ENCODE assay signal across 14 cellular contexts in the genomic region with DNA sequence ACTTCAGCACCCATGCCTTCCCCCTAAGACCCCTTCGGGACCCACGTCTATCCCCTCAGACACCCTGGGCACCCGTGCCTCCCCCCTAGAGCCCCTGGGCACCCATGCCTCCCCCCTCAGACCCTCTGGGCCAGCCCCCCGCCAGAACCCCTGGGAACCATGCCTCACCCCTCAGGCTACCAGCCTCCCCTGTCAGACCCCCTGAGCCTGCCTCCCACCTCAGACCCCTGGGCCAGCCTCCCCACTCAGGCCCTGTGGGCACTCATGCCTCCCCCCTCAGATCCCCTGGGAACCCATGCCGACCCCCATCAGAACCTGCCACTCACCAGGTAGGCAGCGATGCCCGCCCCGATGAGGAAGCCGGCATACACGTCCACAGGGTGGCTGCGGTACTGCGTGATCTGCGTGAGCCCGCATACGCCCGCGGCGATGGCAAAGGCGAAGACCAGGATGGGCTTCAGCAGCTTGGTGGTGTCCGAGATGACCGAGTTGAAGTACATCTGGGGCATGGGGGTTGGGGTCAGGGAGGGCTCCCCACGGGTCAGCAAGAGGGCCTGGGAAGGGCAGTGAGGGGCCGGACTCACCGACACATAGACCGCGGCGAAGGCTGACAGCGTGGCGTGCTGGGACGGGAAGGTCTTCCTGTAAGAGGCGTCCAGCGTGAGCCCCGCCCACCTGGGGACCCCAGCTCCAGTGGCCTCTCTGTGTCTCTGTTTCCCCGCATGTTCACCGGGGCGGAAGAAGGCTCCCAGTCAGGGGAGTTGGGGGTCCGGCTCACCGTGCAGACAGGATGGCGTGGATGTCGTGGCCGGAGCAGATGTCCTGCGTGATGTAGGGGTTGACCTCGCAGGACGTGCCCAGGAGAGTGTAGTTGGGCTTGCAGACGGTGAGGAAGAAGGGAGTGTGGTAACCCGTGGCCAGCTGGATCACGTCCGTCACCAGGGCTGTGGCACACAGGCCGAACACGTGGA. TPM values are rescaled to one million over a fixed set of nuclear protein-coding genes. Genes with fewer than 3 reads are reported as not detected.
A peak's percentile ranks its signal among the peaks of the same experiment; 100 is the strongest.
DNase-seq lines count a peak whose midpoint lies in the region; ATAC-seq and TF ChIP-seq lines count a peak whose summit lies in the region.
"Had no signal": no experiment of that assay in that cellular context is flagged by ENCODE, and none has a peak within 500 bp of the region (broad histone marks: within the 10 kb centered on the region; RNA-seq: fewer than 3 reads in every experiment).

No MANE protein-coding gene starts in this region.

- no peak overlapping the region for H2BK120ac ChIP-seq in mesenchymal stem cell (ENCODE audit: low read depth, low read length)

- no peak overlapping the region for H3K14ac ChIP-seq in mesenchymal stem cell (ENCODE audit: low read length in 2 of 2)

- peaks cover 7% of the 10 kb centered on the region for H3K79me1 ChIP-seq in mesenchymal stem cell (replicated peaks; ENCODE audit: low read length, poor library complexity, severe bottlenecking)

- H3K4me1 Mint-ChIP-seq in CD4-positive, alpha-beta T cell (ENCODE audit: low read depth): no peaks in the 10 kb centered on the region
- peaks cover 14% of the 10 kb centered on the region for H3K4me1 Mint-ChIP-seq in activated T-helper 17 cell treated with anti-CD3 and anti-CD28 coated beads, Interleukin-2, amount 50 U/mL, for 72 hours
- no peaks in the 10 kb centered on the region for H3K4me1 Mint-ChIP-seq in activated T-helper 1 cell treated with anti-CD3 and anti-CD28 coated beads, Interleukin-12 subunit alpha, Interleukin-12 subunit beta, Interleukin-2, Interleukin-4 antibody, amounts not matched to agents 30 ng/mL and 10 ng/mL and 1 ng/mL, durations not matched to agents 14 hours and 24 hours and 36 hours (ENCODE audit: low read depth)

- no peak for DNase-seq in CD4-positive, alpha-beta T cell
- no peak for DNase-seq in mesenchymal stem cell
- no peak for DNase-seq in activated T-helper 1 cell treated with anti-CD3 and anti-CD28 coated beads, Interleukin-12 subunit alpha, Interleukin-12 subunit beta, Interleukin-2, Interleukin-4 antibody, amounts not matched to agents 30 ng/mL and 10 ng/mL and 1 ng/mL, durations not matched to agents 14 hours and 24 hours and 36 hours (ENCODE audit: low spot score)
- no peak for DNase-seq in activated CD4-positive, alpha-beta T cell treated with anti-CD3 and anti-CD28 coated beads for 4 hours
- no peak for DNase-seq in DMS53 (lab: John Stamatoyannopoulos, UW)
- DNase-seq: dorsolateral prefrontal cortex; gastrocnemius medialis; NCI-H1694 treated with DMSO at 0.1 percent for 48 hours; stimulated activated naive CD4-positive, alpha-beta T cell had no signal

- peaks cover 34 to 71% of the 10 kb centered on the region in 2 experiments for H3K36me3 ChIP-seq in mesenchymal stem cell (ENCODE audit: control insufficient read depth in 1 of 2, insufficient read depth in 2 of 2, low read depth in 1 of 2, low read length in 2 of 2)
- H3K36me3 ChIP-seq: ovary had no signal

- no peak overlapping the region for H3K27ac ChIP-seq in CD4-positive, alpha-beta T cell (ENCODE audit: low read depth, low read length)
- H3K27ac ChIP-seq in mesenchymal stem cell (ENCODE audit: low read length, poor library complexity, severe bottlenecking): no peak overlapping the region
- H3K27ac ChIP-seq: BLaER1, gastrocnemius medialis, ovary had no signal

- H3K23ac ChIP-seq in mesenchymal stem cell (ENCODE audit: low read length in 2 of 2): no peak overlapping the region

- H3K27me3 Mint-ChIP-seq in CD4-positive, alpha-beta T cell: no peaks in the 10 kb centered on the region
- H3K27me3 Mint-ChIP-seq in activated T-helper 17 cell treated with anti-CD3 and anti-CD28 coated beads, Interleukin-2, amount 50 U/mL, for 72 hours: no peaks in the 10 kb centered on the region
- H3K27me3 Mint-ChIP-seq in activated T-helper 1 cell treated with anti-CD3 and anti-CD28 coated beads, Interleukin-12 subunit alpha, Interleukin-12 subunit beta, Interleukin-2, Interleukin-4 antibody, amounts not matched to agents 30 ng/mL and 10 ng/mL and 1 ng/mL, durations not matched to agents 14 hours and 24 hours and 36 hours (ENCODE audit: insufficient read depth): no peaks in the 10 kb centered on the region

- no peak overlapping the region for H3K4me2 ChIP-seq in mesenchymal stem cell (ENCODE audit: low read length, poor library complexity, severe bottlenecking)
- H3K4me2 ChIP-seq: BLaER1 had no signal

- TF ChIP-seq CTCF in CD4-positive, alpha-beta T cell (IDR thresholded peaks at IDR 0.05): no peak

- peak; percentile 53 for TF ChIP-seq POLR2A in GM19193 (IDR thresholded peaks at IDR 0.05; ENCODE audit: extremely low read depth, insufficient read depth, insufficient read length)

- no peaks in the 10 kb centered on the region for H3K27me3 ChIP-seq in CD4-positive, alpha-beta T cell (ENCODE audit: control insufficient read depth, insufficient read depth, low read length)
- H3K27me3 ChIP-seq in mesenchymal stem cell (ENCODE audit: control insufficient read depth in 1 of 2, insufficient read depth in 1 of 2, low read length in 2 of 2): no peaks in the 10 kb centered on the region
- H3K27me3 ChIP-seq: dorsolateral prefrontal cortex, gastrocnemius medialis, ovary had no signal

- no peak overlapping the region for H2AK5ac ChIP-seq in mesenchymal stem cell (ENCODE audit: low read length, severe bottlenecking)

- H2BK15ac ChIP-seq in mesenchymal stem cell (ENCODE audit: low read depth, poor library complexity, severe bottlenecking): no peak overlapping the region

- no peaks in the 10 kb centered on the region for H3K4me1 ChIP-seq in mesenchymal stem cell (ENCODE audit: control insufficient read depth, insufficient read depth, low read depth, low read length)
- H3K4me1 ChIP-seq: BLaER1, gastrocnemius medialis had no signal

- H3K27ac Mint-ChIP-seq in CD4-positive, alpha-beta T cell: peak overlapping the region; percentile 20
- peak overlapping the region; percentile 69 for H3K27ac Mint-ChIP-seq in activated T-helper 17 cell treated with anti-CD3 and anti-CD28 coated beads, Interleukin-2, amount 50 U/mL, for 72 hours
- no peak overlapping the region for H3K27ac Mint-ChIP-seq in activated T-helper 1 cell treated with anti-CD3 and anti-CD28 coated beads, Interleukin-12 subunit alpha, Interleukin-12 subunit beta, Interleukin-2, Interleukin-4 antibody, amounts not matched to agents 30 ng/mL and 10 ng/mL and 1 ng/mL, durations not matched to agents 14 hours and 24 hours and 36 hours

- CTCF ChIA-PET in CD4-positive, alpha-beta T cell (lab: Charles Lee): no interaction called here

- POLR2A ChIA-PET in CD4-positive, alpha-beta T cell (lab: Charles Lee): no interaction called here

- intact Hi-C loops in CD4-positive, alpha-beta T cell (cut with DNase I, micrococcal nuclease): no loop called here
- intact Hi-C loops in activated T-helper 1 cell treated with anti-CD3 and anti-CD28 coated beads, Interleukin-12 subunit alpha, Interleukin-12 subunit beta, Interleukin-2, Interleukin-4 antibody, amounts not matched to agents 30 ng/mL and 10 ng/mL and 1 ng/mL, durations not matched to agents 14 hours and 24 hours and 36 hours (cut with micrococcal nuclease): no loop called here

- H3K18ac ChIP-seq in mesenchymal stem cell (ENCODE audit: low read depth in 1 of 2, low read length in 2 of 2): no peak overlapping the region

- H2BK12ac ChIP-seq in mesenchymal stem cell (ENCODE audit: low read length in 2 of 2): no peak overlapping the region

- no peak for ATAC-seq in CD4-positive, alpha-beta T cell (ENCODE audit: poor library complexity)
- ATAC-seq in activated T-helper 17 cell treated with anti-CD3 and anti-CD28 coated beads, Interleukin-2, amount 50 U/mL, for 72 hours (replicated peaks): peak; percentile 16
- no peak for ATAC-seq in GM19035 (IDR thresholded peaks at IDR 0.05; ENCODE audit: unreplicated experiment)

- H4K91ac ChIP-seq in mesenchymal stem cell (ENCODE audit: low read length): no peak overlapping the region

- H4K8ac ChIP-seq in mesenchymal stem cell (ENCODE audit: low read length): peak overlapping the region; percentile 40

- H3K4me3 ChIP-seq in mesenchymal stem cell (ENCODE audit: insufficient read depth in 1 of 2, low read depth in 1 of 2, low read length in 2 of 2): no peak overlapping the region
- H3K4me3 ChIP-seq: BLaER1, dorsolateral prefrontal cortex, gastrocnemius medialis, ovary had no signal

- no peak overlapping the region for H3K9ac ChIP-seq in mesenchymal stem cell (ENCODE audit: low read length)
- H3K9ac ChIP-seq: BLaER1 had no signal

- WGBS in mesenchymal stem cell: 96% methylated on average over 50 of the region's 50 CpGs

- peaks cover 48% of the 10 kb centered on the region for H3K36me3 Mint-ChIP-seq in CD4-positive, alpha-beta T cell (ENCODE audit: low read depth)
- peaks cover 55% of the 10 kb centered on the region for H3K36me3 Mint-ChIP-seq in activated T-helper 17 cell treated with anti-CD3 and anti-CD28 coated beads, Interleukin-2, amount 50 U/mL, for 72 hours (ENCODE audit: low read depth)
- H3K36me3 Mint-ChIP-seq in activated T-helper 1 cell treated with anti-CD3 and anti-CD28 coated beads, Interleukin-12 subunit alpha, Interleukin-12 subunit beta, Interleukin-2, Interleukin-4 antibody, amounts not matched to agents 30 ng/mL and 10 ng/mL and 1 ng/mL, durations not matched to agents 14 hours and 24 hours and 36 hours (ENCODE audit: low read depth): peaks cover 27% of the 10 kb centered on the region

- H2AFZ ChIP-seq in mesenchymal stem cell (ENCODE audit: low read depth, low read length): no peak overlapping the region

- no peaks in the 10 kb centered on the region for H3K9me3 Mint-ChIP-seq in CD4-positive, alpha-beta T cell
- peaks cover 5% of the 10 kb centered on the region for H3K9me3 Mint-ChIP-seq in activated T-helper 17 cell treated with anti-CD3 and anti-CD28 coated beads, Interleukin-2, amount 50 U/mL, for 72 hours
- H3K9me3 Mint-ChIP-seq in activated T-helper 1 cell treated with anti-CD3 and anti-CD28 coated beads, Interleukin-12 subunit alpha, Interleukin-12 subunit beta, Interleukin-2, Interleukin-4 antibody, amounts not matched to agents 30 ng/mL and 10 ng/mL and 1 ng/mL, durations not matched to agents 14 hours and 24 hours and 36 hours: peaks cover 4% of the 10 kb centered on the region

- H3K4ac ChIP-seq in mesenchymal stem cell (ENCODE audit: low read depth in 1 of 2, low read length in 2 of 2): no peak overlapping the region

- H2BK5ac ChIP-seq in mesenchymal stem cell (ENCODE audit: low read depth, low read length, poor library complexity, severe bottlenecking): no peak overlapping the region

- H3K9me3 ChIP-seq in CD4-positive, alpha-beta T cell (ENCODE audit: control insufficient read depth, low read length): no peaks in the 10 kb centered on the region
- H3K9me3 ChIP-seq in mesenchymal stem cell (ENCODE audit: control insufficient read depth, low read length): no peaks in the 10 kb centered on the region
- H3K9me3 ChIP-seq: BLaER1, gastrocnemius medialis, ovary had no signal

- H3K4me3 Mint-ChIP-seq in CD4-positive, alpha-beta T cell: no peak overlapping the region
- H3K4me3 Mint-ChIP-seq in activated T-helper 17 cell treated with anti-CD3 and anti-CD28 coated beads, Interleukin-2, amount 50 U/mL, for 72 hours: no peak overlapping the region
- H3K4me3 Mint-ChIP-seq in activated T-helper 1 cell treated with anti-CD3 and anti-CD28 coated beads, Interleukin-12 subunit alpha, Interleukin-12 subunit beta, Interleukin-2, Interleukin-4 antibody, amounts not matched to agents 30 ng/mL and 10 ng/mL and 1 ng/mL, durations not matched to agents 14 hours and 24 hours and 36 hours: no peak overlapping the region

RNA-seq across cellular contexts. Expression of gene PLPPR3, which starts 7.4 kb away (rescaled TPM):
- total RNA-seq in CD4-positive, alpha-beta T cell: not detected
- not detected for total RNA-seq in activated T-helper 17 cell treated with anti-CD3 and anti-CD28 coated beads, Interleukin-2, amount 50 U/mL, for 72 hours
- polyA plus RNA-seq in mesenchymal stem cell (2013, experiment 1 of 2): 3.2 TPM
- polyA plus RNA-seq in mesenchymal stem cell (2013, experiment 2 of 2): 2.9 TPM
- total RNA-seq in activated T-helper 1 cell treated with anti-CD3 and anti-CD28 coated beads, Interleukin-12 subunit alpha, Interleukin-12 subunit beta, Interleukin-2, Interleukin-4 antibody, amounts not matched to agents 30 ng/mL and 10 ng/mL and 1 ng/mL, durations not matched to agents 14 hours and 24 hours and 36 hours: not detected in 2 replicates
- total RNA-seq: gastrocnemius medialis had no signal

RNA-seq across cellular contexts. Expression of gene AZU1, which starts 13.2 kb away (rescaled TPM):
- total RNA-seq in CD4-positive, alpha-beta T cell: under 1 TPM; 0.47 to 0.49 TPM
- total RNA-seq in activated T-helper 17 cell treated with anti-CD3 and anti-CD28 coated beads, Interleukin-2, amount 50 U/mL, for 72 hours: under 1 TPM in 1 of 2 donors, not detected in 1; 0.19 TPM
- 0.15 TPM for polyA plus RNA-seq in mesenchymal stem cell (2013, experiment 1 of 2)
- polyA plus RNA-seq in mesenchymal stem cell (2013, experiment 2 of 2): 0.05 TPM
- total RNA-seq in activated T-helper 1 cell treated with anti-CD3 and anti-CD28 coated beads, Interleukin-12 subunit alpha, Interleukin-12 subunit beta, Interleukin-2, Interleukin-4 antibody, amounts not matched to agents 30 ng/mL and 10 ng/mL and 1 ng/mL, durations not matched to agents 14 hours and 24 hours and 36 hours: not detected in 2 replicates
- total RNA-seq: gastrocnemius medialis had no signal

RNA-seq across cellular contexts. Expression of gene PTBP1, which starts 17.1 kb away (rescaled TPM):
- total RNA-seq in CD4-positive, alpha-beta T cell: 100 to 1,000 TPM; 246 to 252 TPM
- total RNA-seq in activated T-helper 17 cell treated with anti-CD3 and anti-CD28 coated beads, Interleukin-2, amount 50 U/mL, for 72 hours: 100 to 1,000 TPM; 405 to 726 TPM
- 233 TPM for polyA plus RNA-seq in mesenchymal stem cell (2013, experiment 1 of 2)
- 242 TPM for polyA plus RNA-seq in mesenchymal stem cell (2013, experiment 2 of 2)
- 735 and 829 TPM in 2 replicates for total RNA-seq in activated T-helper 1 cell treated with anti-CD3 and anti-CD28 coated beads, Interleukin-12 subunit alpha, Interleukin-12 subunit beta, Interleukin-2, Interleukin-4 antibody, amounts not matched to agents 30 ng/mL and 10 ng/mL and 1 ng/mL, durations not matched to agents 14 hours and 24 hours and 36 hours

RNA-seq across cellular contexts. Expression of gene PRTN3, which starts 26.4 kb away (rescaled TPM):
- total RNA-seq in CD4-positive, alpha-beta T cell: not detected
- not detected for total RNA-seq in activated T-helper 17 cell treated with anti-CD3 and anti-CD28 coated beads, Interleukin-2, amount 50 U/mL, for 72 hours
- polyA plus RNA-seq in mesenchymal stem cell (2013, experiment 1 of 2): 0.07 TPM
- polyA plus RNA-seq in mesenchymal stem cell (2013, experiment 2 of 2): 0.04 TPM
- total RNA-seq in activated T-helper 1 cell treated with anti-CD3 and anti-CD28 coated beads, Interleukin-12 subunit alpha, Interleukin-12 subunit beta, Interleukin-2, Interleukin-4 antibody, amounts not matched to agents 30 ng/mL and 10 ng/mL and 1 ng/mL, durations not matched to agents 14 hours and 24 hours and 36 hours: not detected in 2 replicates
- polyA plus RNA-seq: ovary had no signal

RNA-seq across cellular contexts. Expression of gene ELANE, which starts 37.7 kb away (rescaled TPM):
- total RNA-seq in CD4-positive, alpha-beta T cell: not detected
- not detected for total RNA-seq in activated T-helper 17 cell treated with anti-CD3 and anti-CD28 coated beads, Interleukin-2, amount 50 U/mL, for 72 hours
- not detected for polyA plus RNA-seq in mesenchymal stem cell (2013, experiment 1 of 2)
- polyA plus RNA-seq in mesenchymal stem cell (2013, experiment 2 of 2): 0.11 TPM
- total RNA-seq in activated T-helper 1 cell treated with anti-CD3 and anti-CD28 coated beads, Interleukin-12 subunit alpha, Interleukin-12 subunit beta, Interleukin-2, Interleukin-4 antibody, amounts not matched to agents 30 ng/mL and 10 ng/mL and 1 ng/mL, durations not matched to agents 14 hours and 24 hours and 36 hours: not detected in 2 replicates
